In the genomic region with DNA sequence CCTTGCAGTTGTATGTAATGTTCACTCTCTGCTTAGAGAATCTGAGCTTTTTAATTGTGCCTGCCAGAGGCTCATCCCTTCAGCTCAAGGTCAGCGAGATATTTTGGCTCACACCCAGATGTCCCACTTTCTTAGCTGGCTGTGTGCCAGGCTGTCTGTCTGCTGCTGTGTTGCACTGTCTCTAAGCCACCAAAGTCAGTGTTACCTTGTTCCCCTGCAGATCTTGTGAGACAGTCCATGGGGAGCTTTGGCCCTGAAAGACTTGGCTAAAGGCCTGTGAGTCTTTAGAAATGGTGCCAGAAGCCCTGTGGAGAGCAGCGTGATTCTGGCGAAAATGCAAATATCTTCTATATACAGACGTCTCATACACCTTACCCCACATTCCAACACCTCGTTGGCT, we compare ENCODE assay signal across 22 cellular contexts.
DNase-seq lines count a peak whose midpoint lies in the region; ATAC-seq, FAIRE-seq and TF ChIP-seq lines count a peak whose summit lies in the region.
"Had no signal": no experiment of that assay in that cellular context is flagged by ENCODE, and none has a peak within 500 bp of the region (broad histone marks: within the 10 kb centered on the region; RNA-seq: fewer than 3 reads in every experiment).

No MANE protein-coding gene starts in this region.

- H3K4me3 Mint-ChIP-seq in stimulated activated naive CD8-positive, alpha-beta T cell treated with anti-CD3 and anti-CD28 coated beads, Interleukin-15, amount 100 ng/mL, for 72 hours = no peak overlapping the region
- no peak overlapping the region for H3K4me3 Mint-ChIP-seq in CD4-positive, alpha-beta memory T cell
- H3K4me3 Mint-ChIP-seq: activated CD4-positive, alpha-beta memory T cell treated with anti-CD3 and anti-CD28 coated beads for 36 hours; activated naive CD8-positive, alpha-beta T cell treated with anti-CD3 and anti-CD28 coated beads for 36 hours; activated T-cell treated with anti-CD3 and anti-CD28 coated beads, Interleukin-2, amount 50 U/mL, for 72 hours; CD4-positive, alpha-beta T cell; stimulated activated naive CD8-positive, alpha-beta T cell treated with anti-CD3 and anti-CD28 coated beads, Interleukin-15, Interleukin-2, amounts not matched to agents 100 ng/mL and 50 ng/mL, for 24 hours had no signal

- no peaks in the 10 kb centered on the region for H3K27me3 ChIP-seq in bronchial epithelial cell (ENCODE audit: control insufficient read depth, insufficient read depth, low read length)
- H3K27me3 ChIP-seq in CD4-positive, alpha-beta memory T cell (ENCODE audit: insufficient read depth, low read length) = no peaks in the 10 kb centered on the region

- no peak overlapping the region for H3K27ac ChIP-seq in CD4-positive, alpha-beta memory T cell (ENCODE audit: low read depth, low read length)
- H3K27ac ChIP-seq: VCaP had no signal

- FAIRE-seq in bronchial epithelial cell (lab: Jason Lieb, UNC) = peak; percentile 28
- FAIRE-seq: A204.1, G401.6, GM12891, RCC 7860 had no signal

- H3K4me1 Mint-ChIP-seq in stimulated activated naive CD8-positive, alpha-beta T cell treated with anti-CD3 and anti-CD28 coated beads, Interleukin-15, amount 100 ng/mL, for 72 hours = no peaks in the 10 kb centered on the region
- no peaks in the 10 kb centered on the region for H3K4me1 Mint-ChIP-seq in CD4-positive, alpha-beta memory T cell
- H3K4me1 Mint-ChIP-seq: activated naive CD8-positive, alpha-beta T cell treated with anti-CD3 and anti-CD28 coated beads for 36 hours had no signal

- DNase-seq in NCI-H524 (lab: John Stamatoyannopoulos, UW) (peak; percentile 67 to 91), NCI-H524 treated with DMSO at 0.1 percent for 48 hours (lab: John Stamatoyannopoulos, UW) (no peak), NCI-H2171 treated with DMSO at 0.1 percent for 48 hours (lab: John Stamatoyannopoulos, UW) (peak; percentile 42), bronchial epithelial cell (ENCODE audit: low read depth) (no peak), retina (peak; percentile 22)
- DNase-seq in stimulated activated naive CD8-positive, alpha-beta T cell treated with anti-CD3 and anti-CD28 coated beads, Interleukin-15, amount 100 ng/mL, for 72 hours = no peak
- DNase-seq in CD4-positive, alpha-beta memory T cell = no peak
- DNase-seq: activated CD4-positive, alpha-beta memory T cell treated with anti-CD3 and anti-CD28 coated beads for 36 hours; activated naive CD8-positive, alpha-beta T cell treated with anti-CD3 and anti-CD28 coated beads for 36 hours; activated T-cell treated with anti-CD3 and anti-CD28 coated beads, Interleukin-2, amount 50 U/mL, for 72 hours; CD4-positive, alpha-beta T cell; effector CD4-positive, alpha-beta T cell; NCI-H510A; stimulated activated CD4-positive, alpha-beta T cell treated with anti-CD3 and anti-CD28 coated beads, Interleukin-15, amount 100 ng/mL, for 24 hours had no signal

- no peak for ATAC-seq in stimulated activated naive CD8-positive, alpha-beta T cell treated with anti-CD3 and anti-CD28 coated beads, Interleukin-15, amount 100 ng/mL, for 72 hours
- no peak for ATAC-seq in HG02678 (IDR thresholded peaks at IDR 0.05; ENCODE audit: unreplicated experiment)
- ATAC-seq: activated T-cell treated with anti-CD3 and anti-CD28 coated beads, Interleukin-2, amount 50 U/mL, for 72 hours; HCT116 had no signal

- peaks cover 30% of the 10 kb centered on the region for H3K27me3 Mint-ChIP-seq in stimulated activated naive CD8-positive, alpha-beta T cell treated with anti-CD3 and anti-CD28 coated beads, Interleukin-15, amount 100 ng/mL, for 72 hours
- H3K27me3 Mint-ChIP-seq in CD4-positive, alpha-beta memory T cell = peaks cover 11 to 19% of the 10 kb centered on the region in 2 donors

- TF ChIP-seq CTCF in bronchial epithelial cell (IDR thresholded peaks at IDR 0.05; ENCODE audit: insufficient read depth, low read length, severe bottlenecking) = no peak

- H3K9me3 Mint-ChIP-seq in stimulated activated naive CD8-positive, alpha-beta T cell treated with anti-CD3 and anti-CD28 coated beads, Interleukin-15, amount 100 ng/mL, for 72 hours = peaks cover 0 to 12% of the 10 kb centered on the region in 2 donors
- H3K9me3 Mint-ChIP-seq in CD4-positive, alpha-beta memory T cell = peaks cover 0 to 3% (median 0%) of the 10 kb centered on the region in 8 donors
- H3K9me3 Mint-ChIP-seq: activated CD4-positive, alpha-beta memory T cell treated with anti-CD3 and anti-CD28 coated beads for 36 hours; activated naive CD8-positive, alpha-beta T cell treated with anti-CD3 and anti-CD28 coated beads for 36 hours; CD4-positive, alpha-beta T cell; stimulated activated naive CD8-positive, alpha-beta T cell treated with anti-CD3 and anti-CD28 coated beads, Interleukin-15, Interleukin-2, amounts not matched to agents 100 ng/mL and 50 ng/mL, for 24 hours had no signal

- H3K36me3 Mint-ChIP-seq in CD4-positive, alpha-beta memory T cell = no peaks in the 10 kb centered on the region
- H3K36me3 Mint-ChIP-seq: activated CD4-positive, alpha-beta memory T cell treated with anti-CD3 and anti-CD28 coated beads for 36 hours; activated naive CD8-positive, alpha-beta T cell treated with anti-CD3 and anti-CD28 coated beads for 36 hours had no signal

- H3K4me3 ChIP-seq in bronchial epithelial cell (ENCODE audit: low read depth, low read length) = no peak overlapping the region
- no peak overlapping the region for H3K4me3 ChIP-seq in CD4-positive, alpha-beta memory T cell (ENCODE audit: low read length in 2 of 2)

- no peaks in the 10 kb centered on the region for H3K36me3 ChIP-seq in bronchial epithelial cell (ENCODE audit: control insufficient read depth, insufficient read depth, low read length)
- no peaks in the 10 kb centered on the region for H3K36me3 ChIP-seq in CD4-positive, alpha-beta memory T cell (ENCODE audit: insufficient read depth, low read length)

- POLR2A ChIA-PET in CD4-positive, alpha-beta memory T cell (lab: Charles Lee; ENCODE audit: partially characterized antibody) = interaction anchor here (0.6 kb wide), 1 partner anchor 657 kb away, joined by 3 read pairs; no protein-coding TSS in a partner anchor

- H3K27ac Mint-ChIP-seq in stimulated activated naive CD8-positive, alpha-beta T cell treated with anti-CD3 and anti-CD28 coated beads, Interleukin-15, amount 100 ng/mL, for 72 hours = no peak overlapping the region
- H3K27ac Mint-ChIP-seq in CD4-positive, alpha-beta memory T cell = no peak overlapping the region
- H3K27ac Mint-ChIP-seq: activated CD4-positive, alpha-beta memory T cell treated with anti-CD3 and anti-CD28 coated beads for 36 hours; activated naive CD8-positive, alpha-beta T cell treated with anti-CD3 and anti-CD28 coated beads for 36 hours; activated T-cell treated with anti-CD3 and anti-CD28 coated beads, Interleukin-2, amount 50 U/mL, for 72 hours; CD4-positive, alpha-beta T cell; stimulated activated naive CD8-positive, alpha-beta T cell treated with anti-CD3 and anti-CD28 coated beads, Interleukin-15, Interleukin-2, amounts not matched to agents 100 ng/mL and 50 ng/mL, for 24 hours had no signal

- no peaks in the 10 kb centered on the region for H3K9me3 ChIP-seq in CD4-positive, alpha-beta memory T cell (ENCODE audit: control insufficient read depth in 1 of 2, low read length in 2 of 2)

- H3K4me1 ChIP-seq in CD4-positive, alpha-beta memory T cell (ENCODE audit: insufficient read depth, low read length) = no peaks in the 10 kb centered on the region

- CTCF ChIA-PET in CD4-positive, alpha-beta memory T cell (lab: Charles Lee; ENCODE audit: partially characterized antibody) = no interaction called here

- intact Hi-C loops in CD4-positive, alpha-beta memory T cell (cut with micrococcal nuclease) = no loop called here

Comparison
In these comparisons a context has a peak if more than half of its experiments do, and no peak if none do; other contexts are left out.
1. DNase-seq: peak in NCI-H524 (2 of 2), NCI-H2171 treated with DMSO at 0.1 percent for 48 hours (single experiment) and retina (single experiment); none in NCI-H524 treated with DMSO at 0.1 percent for 48 hours (single experiment), bronchial epithelial cell (single experiment), stimulated activated naive CD8-positive, alpha-beta T cell treated with anti-CD3 and anti-CD28 coated beads, Interleukin-15, amount 100 ng/mL, for 72 hours (0 of 2) and CD4-positive, alpha-beta memory T cell (0 of 5).